In genomic region chr7:102542083-102542482, GRCh38 we compare ENCODE assay signal across 13 cellular contexts. TPM values are rescaled to one million over a fixed set of nuclear protein-coding genes. Genes with fewer than 3 reads are reported as not detected.
"Had no signal": no experiment of that assay in that cellular context is flagged by ENCODE, and none has a peak within 500 bp of the region (broad histone marks: within the 10 kb centered on the region; RNA-seq: fewer than 3 reads in every experiment).

No MANE protein-coding gene starts in this region.

RNA-seq across cellular contexts. Expression of gene SPDYE2, which starts 8.9 kb away (rescaled TPM):
- total RNA-seq: cerebellum, dermis blood vessel endothelial cell, endothelial cell of umbilical vein, esophagus mucosa, esophagus squamous epithelium, gastrocnemius medialis, glomerular endothelial cell, left colon, left lobe of liver, left ventricle myocardium inferior, mammary epithelial cell, mucosa of descending colon, myocyte had no signal
